Comparison of ENCODE assay signal across 12 cellular contexts in genomic region chr4:8472689-8473197, GRCh38. TPM values are rescaled to one million over a fixed set of nuclear protein-coding genes. Genes with fewer than 3 reads are reported as not detected.
DNase-seq lines count a peak whose midpoint lies in the region; ATAC-seq and TF ChIP-seq lines count a peak whose summit lies in the region.
"Had no signal": no experiment of that assay in that cellular context is flagged by ENCODE, and none has a peak within 500 bp of the region (broad histone marks: within the 10 kb centered on the region; RNA-seq: fewer than 3 reads in every experiment).

No MANE protein-coding gene starts in this region.

- no peak overlapping the region for H4K5ac ChIP-seq in mesendoderm (ENCODE audit: low read length)

- TF ChIP-seq CTCF in coronary artery (IDR thresholded peaks at IDR 0.05) (no peak), tibial nerve (IDR thresholded peaks at IDR 0.05) (no peak)

- no peak for TF ChIP-seq POLR2A in tibial nerve (IDR thresholded peaks at IDR 0.05)

- no peaks in the 10 kb centered on the region for H3K79me1 ChIP-seq in mesendoderm (ENCODE audit: low read length)

- H3K56ac ChIP-seq in mesendoderm (ENCODE audit: low read length) = no peak overlapping the region

- H2AK5ac ChIP-seq in mesendoderm (ENCODE audit: low read length) = no peak overlapping the region

- H2BK15ac ChIP-seq in mesendoderm (replicated peaks; ENCODE audit: low read depth) = no peak overlapping the region

- H3K9me3 ChIP-seq in tibial nerve = no peaks in the 10 kb centered on the region

- no peak overlapping the region for H2BK120ac ChIP-seq in mesendoderm (ENCODE audit: low read depth, low read length)

- no peaks in the 10 kb centered on the region for H3K79me2 ChIP-seq in mesendoderm (ENCODE audit: control insufficient read depth, insufficient read depth, low read length)

- peak; percentile 90 for DNase-seq in HS-5 (ENCODE audit: low read depth)
- DNase-seq in coronary artery (ENCODE audit: low spot score) = no peak
- DNase-seq in mesendoderm = peak; percentile 23
- peak in 1 of 2 donors; percentile 34 for DNase-seq in tibial nerve (ENCODE audit: low spot score in 2 of 2)
- no peak for DNase-seq in NCI-H1417 treated with DMSO at 0.1 percent for 48 hours (lab: John Stamatoyannopoulos, UW)
- no peak for DNase-seq in activated T-cell treated with anti-CD3 and anti-CD28 coated beads, Interleukin-2, amount 50 U/mL, for 1 hour
- no peak for DNase-seq in stimulated activated CD4-positive, alpha-beta T cell treated with anti-CD3 and anti-CD28 coated beads, Interleukin-4, amount 100 ng/mL, for 4 hours
- DNase-seq: activated gamma-delta T cell treated with Interleukin-2 at 50 U/mL for 16 hours, MM.1S had no signal

- no peak overlapping the region for H2BK5ac ChIP-seq in mesendoderm (ENCODE audit: low read length)

- H3K4me1 ChIP-seq in mesendoderm (ENCODE audit: control insufficient read depth, low read depth, low read length) (no peaks in the 10 kb centered on the region), tibial nerve (peaks cover 0 to 28% (median 15%) of the 10 kb centered on the region in 4 donors)

- H3K18ac ChIP-seq in mesendoderm (ENCODE audit: low read length) = no peak overlapping the region

- no peak overlapping the region for H3K23ac ChIP-seq in mesendoderm (ENCODE audit: low read length)

- H3K4me2 ChIP-seq in mesendoderm (ENCODE audit: low read length) = no peak overlapping the region

- H3K4ac ChIP-seq in mesendoderm (ENCODE audit: low read depth, low read length) = no peak overlapping the region

- peak in 1 of 2 donors; percentile 40 for TF ChIP-seq EP300 in tibial nerve (IDR thresholded peaks at IDR 0.05)

- H4K8ac ChIP-seq in mesendoderm (ENCODE audit: low read depth, low read length) = no peak overlapping the region

- WGBS in mesendoderm (ENCODE audit: extremely low coverage, insufficient coverage, low lambda C conversion rate) = no CpG with 5 or more reads among the region's 7 CpGs
- WGBS in tibial nerve, 2 donors = 41 to 63% methylated on average over 4 to 7 of the region's 7 CpGs

- ATAC-seq in GM21515 (IDR thresholded peaks at IDR 0.05; ENCODE audit: unreplicated experiment) = no peak
- ATAC-seq: GM12878 had no signal

- H3K27me3 ChIP-seq in mesendoderm (ENCODE audit: insufficient read depth, low read length, poor library complexity) (no peaks in the 10 kb centered on the region), tibial nerve (no peaks in the 10 kb centered on the region)

- no peaks in the 10 kb centered on the region for H3K36me3 ChIP-seq in mesendoderm (ENCODE audit: control insufficient read depth, insufficient read depth, low read length)
- peaks cover 0 to 74% (median 0%) of the 10 kb centered on the region in 3 donors for H3K36me3 ChIP-seq in tibial nerve

- H3K4me3 ChIP-seq in coronary artery (peak overlapping the region; percentile 19), mesendoderm (ENCODE audit: low read length) (no peak overlapping the region), tibial nerve (no peak overlapping the region)
- H3K4me3 ChIP-seq: GM12878, SK-N-MC had no signal

- H3K9ac ChIP-seq in mesendoderm (ENCODE audit: low read length) = no peak overlapping the region

- H3K27ac ChIP-seq in coronary artery (peak overlapping the region; percentile 55 to 89), mesendoderm (ENCODE audit: low read depth, low read length) (no peak overlapping the region), tibial nerve (peak overlapping the region in 3 of 4 donors; percentile 56 to 67 (median 59))
- H3K27ac ChIP-seq: SK-N-MC had no signal

RNA-seq across cellular contexts. Expression of gene TRMT44, which starts 32.2 kb away (rescaled TPM):
- polyA plus RNA-seq in mesendoderm (2013, experiment 1 of 2) = 9.4 TPM
- 8.5 TPM for polyA plus RNA-seq in mesendoderm (2013, experiment 2 of 2)
- 10 to 100 TPM; 24.5 to 71.4 (median 52.9) TPM for total RNA-seq in tibial nerve

RNA-seq across cellular contexts. Expression of gene ACOX3, which starts 32.2 kb away (rescaled TPM):
- polyA plus RNA-seq in mesendoderm (2013, experiment 1 of 2) = 5.6 TPM
- 5.5 TPM for polyA plus RNA-seq in mesendoderm (2013, experiment 2 of 2)
- 10 to 100 TPM; 17.3 to 36.0 (median 24.5) TPM for total RNA-seq in tibial nerve

Comparison
In these comparisons a context has a peak if more than half of its experiments do, and no peak if none do; other contexts are left out.
1. DNase-seq: peak in HS-5 (single experiment) and mesendoderm (single experiment); none in coronary artery (single experiment), NCI-H1417 treated with DMSO at 0.1 percent for 48 hours (single experiment), activated T-cell treated with anti-CD3 and anti-CD28 coated beads, Interleukin-2, amount 50 U/mL, for 1 hour (single experiment) and stimulated activated CD4-positive, alpha-beta T cell treated with anti-CD3 and anti-CD28 coated beads, Interleukin-4, amount 100 ng/mL, for 4 hours (0 of 2).